Comparison of ENCODE assay signal across 9 cellular contexts in the genomic region with DNA sequence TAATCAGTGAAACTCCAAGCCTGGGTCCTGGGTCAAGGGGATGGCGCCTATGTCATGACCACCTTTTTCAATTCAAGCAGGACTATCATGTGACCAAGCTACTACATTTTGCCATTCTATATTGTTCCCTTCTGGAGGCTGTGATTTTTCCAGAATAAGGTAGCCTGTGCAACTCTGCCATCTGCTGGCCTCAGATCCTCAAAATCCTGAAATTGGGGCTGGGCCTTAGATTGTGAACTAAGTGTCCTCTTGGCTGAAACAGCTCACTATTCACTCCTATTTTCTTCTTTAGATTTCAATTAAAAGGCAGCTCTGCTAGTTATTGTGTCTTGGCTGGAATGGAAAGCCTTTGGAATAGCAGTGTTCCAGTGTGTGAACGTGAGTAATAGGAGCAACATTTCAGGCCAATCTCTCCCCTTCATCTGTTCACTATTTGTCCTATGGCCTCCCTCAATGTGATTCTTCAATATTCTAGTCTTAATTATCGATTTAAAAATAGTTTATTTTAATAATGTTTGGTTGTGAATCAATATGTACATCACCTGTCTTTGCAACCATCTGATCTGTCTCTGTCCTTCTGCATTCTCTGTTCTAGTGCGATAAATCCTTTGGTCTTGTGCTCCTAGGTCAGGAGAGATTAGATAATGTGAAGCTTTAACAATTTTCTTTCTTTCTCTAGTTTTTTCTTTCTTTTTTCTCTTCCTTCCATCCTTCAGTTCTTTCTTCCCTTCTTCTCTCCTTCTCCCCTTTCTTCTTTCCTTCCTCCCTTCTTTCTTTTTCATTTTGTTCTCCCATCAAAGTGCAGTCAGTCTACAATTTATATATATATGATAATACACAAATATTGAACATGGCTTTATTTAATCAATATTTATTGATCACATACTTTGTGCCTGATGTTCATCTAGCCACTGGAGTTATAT.
A peak's percentile ranks its signal among the peaks of the same experiment; 100 is the strongest.
DNase-seq lines count a peak whose midpoint lies in the region; ATAC-seq and TF ChIP-seq lines count a peak whose summit lies in the region.
"Had no signal": no experiment of that assay in that cellular context is flagged by ENCODE, and none has a peak within 500 bp of the region (broad histone marks: within the 10 kb centered on the region; RNA-seq: fewer than 3 reads in every experiment).

No MANE protein-coding gene starts in this region.

- H3K4me1 ChIP-seq in Caco-2 (no peaks in the 10 kb centered on the region), right lobe of liver (no peaks in the 10 kb centered on the region), uterus (no peaks in the 10 kb centered on the region)

- no peaks in the 10 kb centered on the region for H3K27me3 ChIP-seq in Caco-2 (replicated peaks; ENCODE audit: control insufficient read depth, insufficient read depth, low read length)
- no peaks in the 10 kb centered on the region for H3K27me3 ChIP-seq in right lobe of liver
- H3K27me3 ChIP-seq in uterus, result no peaks in the 10 kb centered on the region

- DNase-seq in Caco-2, result peak in 1 of 2 experiments; percentile 40
- DNase-seq in HCEC 1CT, result peak; percentile 13
- DNase-seq in activated CD8-positive, alpha-beta T cell treated with anti-CD3 and anti-CD28 coated beads for 36 hours, result peak; percentile 40
- no peak for DNase-seq in right lobe of liver
- no peak for DNase-seq in NCI-H2171 treated with DMSO at 0.1 percent for 48 hours (lab: John Stamatoyannopoulos, UW)
- DNase-seq in uterus, result no peak
- DNase-seq in stimulated activated CD4-positive, alpha-beta T cell treated with anti-CD3 and anti-CD28 coated beads, Interleukin-4, amount 100 ng/mL, for 4 hours, result no peak
- DNase-seq: left cardiac atrium had no signal

- no peak for ATAC-seq in activated CD8-positive, alpha-beta T cell treated with anti-CD3 and anti-CD28 coated beads for 36 hours
- peak; percentile 72 to 79 (median 75) for ATAC-seq in right lobe of liver
- no peak for ATAC-seq in GM21619 (IDR thresholded peaks at IDR 0.05; ENCODE audit: unreplicated experiment)
- ATAC-seq: left cardiac atrium had no signal

- BruUV-seq in Caco-2 (replicated peaks; lab: Mats Ljungman, UMichigan), result no TSS peak

- H3K36me3 ChIP-seq in Caco-2 (ENCODE audit: control insufficient read depth, insufficient read depth, low read length) (no peaks in the 10 kb centered on the region), right lobe of liver (no peaks in the 10 kb centered on the region), uterus (no peaks in the 10 kb centered on the region)

- no peaks in the 10 kb centered on the region for H3K9me3 ChIP-seq in Caco-2
- no peaks in the 10 kb centered on the region for H3K9me3 ChIP-seq in right lobe of liver
- no peaks in the 10 kb centered on the region for H3K9me3 ChIP-seq in uterus

- no peak overlapping the region for H3K4me3 ChIP-seq in Caco-2 (ENCODE audit: low read depth, low read length)
- H3K4me3 ChIP-seq in right lobe of liver, result no peak overlapping the region
- H3K4me3 ChIP-seq in uterus, result no peak overlapping the region

- 63% methylated on average over 3 of the region's 4 CpGs for WGBS in right lobe of liver (ENCODE audit: insufficient coverage, low coverage, low lambda C conversion rate, missing lambda C conversion rate)

- H3K4me1 Mint-ChIP-seq in Caco-2 (ENCODE audit: low read depth, unreplicated experiment), result no peaks in the 10 kb centered on the region
- no peaks in the 10 kb centered on the region for H3K4me1 Mint-ChIP-seq in activated CD8-positive, alpha-beta T cell treated with anti-CD3 and anti-CD28 coated beads for 36 hours (ENCODE audit: low read depth)

- no peak overlapping the region for H3K27ac Mint-ChIP-seq in Caco-2 (ENCODE audit: unreplicated experiment)
- H3K27ac Mint-ChIP-seq in activated CD8-positive, alpha-beta T cell treated with anti-CD3 and anti-CD28 coated beads for 36 hours, result no peak overlapping the region

- intact Hi-C loops in Caco-2 (cut with micrococcal nuclease; ENCODE audit: unreplicated experiment) (no loop called here), right lobe of liver (cut with DNase I) (no loop called here), uterus (cut with DNase I; ENCODE audit: low total_unique reads) (no loop called here)
- intact Hi-C loops in activated CD8-positive, alpha-beta T cell treated with anti-CD3 and anti-CD28 coated beads for 36 hours (cut with micrococcal nuclease), result no loop called here

- no peaks in the 10 kb centered on the region for H3K36me3 Mint-ChIP-seq in Caco-2 (ENCODE audit: insufficient read depth, unreplicated experiment)
- no peaks in the 10 kb centered on the region for H3K36me3 Mint-ChIP-seq in activated CD8-positive, alpha-beta T cell treated with anti-CD3 and anti-CD28 coated beads for 36 hours (ENCODE audit: low read depth)

- H3K27ac ChIP-seq in right lobe of liver (no peak overlapping the region), uterus (no peak overlapping the region)

- H3K9me3 Mint-ChIP-seq in Caco-2 (ENCODE audit: unreplicated experiment), result no peaks in the 10 kb centered on the region
- no peaks in the 10 kb centered on the region for H3K9me3 Mint-ChIP-seq in activated CD8-positive, alpha-beta T cell treated with anti-CD3 and anti-CD28 coated beads for 36 hours

- TF ChIP-seq CTCF in Caco-2 (IDR thresholded peaks at IDR 0.05; ENCODE audit: insufficient read depth in 1 of 2, low read depth in 1 of 2, low read length in 1 of 2, severe bottlenecking in 1 of 2, unreplicated experiment in 1 of 2), result peak; percentile 49 to 53
- TF ChIP-seq CTCF in activated CD8-positive, alpha-beta T cell treated with anti-CD3 and anti-CD28 coated beads for 36 hours (IDR thresholded peaks at IDR 0.05), result peak; percentile 25
- TF ChIP-seq CTCF in right lobe of liver (IDR thresholded peaks at IDR 0.05), result peak in 3 of 4 donors; percentile 41 to 53 (median 50)
- TF ChIP-seq CTCF in uterus (IDR thresholded peaks at IDR 0.05), result no peak

- POLR2A ChIA-PET in Caco-2 (lab: Charles Lee), result no interaction called here
- POLR2A ChIA-PET in activated CD8-positive, alpha-beta T cell treated with anti-CD3 and anti-CD28 coated beads for 36 hours (lab: Charles Lee), result no interaction called here

- TF ChIP-seq POLR2A in right lobe of liver (IDR thresholded peaks at IDR 0.05) (no peak), uterus (IDR thresholded peaks at IDR 0.05) (no peak)

- H3K27me3 Mint-ChIP-seq in Caco-2 (ENCODE audit: insufficient read depth, unreplicated experiment), result peaks cover 4% of the 10 kb centered on the region
- no peaks in the 10 kb centered on the region for H3K27me3 Mint-ChIP-seq in activated CD8-positive, alpha-beta T cell treated with anti-CD3 and anti-CD28 coated beads for 36 hours

- CTCF ChIA-PET in Caco-2 (lab: Charles Lee), result no interaction called here
- CTCF ChIA-PET in activated CD8-positive, alpha-beta T cell treated with anti-CD3 and anti-CD28 coated beads for 36 hours (lab: Charles Lee), result interaction anchor here (1.6 to 1.9 kb wide), 2 partner anchors 17 to 47 kb away, joined by 5 to 6 read pairs; no protein-coding TSS in a partner anchor

- no peak overlapping the region for H3K4me3 Mint-ChIP-seq in Caco-2 (ENCODE audit: unreplicated experiment)
- H3K4me3 Mint-ChIP-seq in activated CD8-positive, alpha-beta T cell treated with anti-CD3 and anti-CD28 coated beads for 36 hours, result no peak overlapping the region

Comparison
In these comparisons a context has a peak if more than half of its experiments do, and no peak if none do; other contexts are left out.
1. DNase-seq: peak in HCEC 1CT (single experiment) and activated CD8-positive, alpha-beta T cell treated with anti-CD3 and anti-CD28 coated beads for 36 hours (single experiment); none in right lobe of liver (0 of 3), NCI-H2171 treated with DMSO at 0.1 percent for 48 hours (single experiment), uterus (0 of 2) and stimulated activated CD4-positive, alpha-beta T cell treated with anti-CD3 and anti-CD28 coated beads, Interleukin-4, amount 100 ng/mL, for 4 hours (0 of 2).
2. CTCF ChIP-seq: peak in Caco-2 (2 of 2), activated CD8-positive, alpha-beta T cell treated with anti-CD3 and anti-CD28 coated beads for 36 hours (single experiment) and right lobe of liver (3 of 4); none in uterus (0 of 4).
3. ATAC-seq: peak in right lobe of liver (4 of 4); none in activated CD8-positive, alpha-beta T cell treated with anti-CD3 and anti-CD28 coated beads for 36 hours (single experiment) and GM21619 (single experiment).